In the genomic region with DNA sequence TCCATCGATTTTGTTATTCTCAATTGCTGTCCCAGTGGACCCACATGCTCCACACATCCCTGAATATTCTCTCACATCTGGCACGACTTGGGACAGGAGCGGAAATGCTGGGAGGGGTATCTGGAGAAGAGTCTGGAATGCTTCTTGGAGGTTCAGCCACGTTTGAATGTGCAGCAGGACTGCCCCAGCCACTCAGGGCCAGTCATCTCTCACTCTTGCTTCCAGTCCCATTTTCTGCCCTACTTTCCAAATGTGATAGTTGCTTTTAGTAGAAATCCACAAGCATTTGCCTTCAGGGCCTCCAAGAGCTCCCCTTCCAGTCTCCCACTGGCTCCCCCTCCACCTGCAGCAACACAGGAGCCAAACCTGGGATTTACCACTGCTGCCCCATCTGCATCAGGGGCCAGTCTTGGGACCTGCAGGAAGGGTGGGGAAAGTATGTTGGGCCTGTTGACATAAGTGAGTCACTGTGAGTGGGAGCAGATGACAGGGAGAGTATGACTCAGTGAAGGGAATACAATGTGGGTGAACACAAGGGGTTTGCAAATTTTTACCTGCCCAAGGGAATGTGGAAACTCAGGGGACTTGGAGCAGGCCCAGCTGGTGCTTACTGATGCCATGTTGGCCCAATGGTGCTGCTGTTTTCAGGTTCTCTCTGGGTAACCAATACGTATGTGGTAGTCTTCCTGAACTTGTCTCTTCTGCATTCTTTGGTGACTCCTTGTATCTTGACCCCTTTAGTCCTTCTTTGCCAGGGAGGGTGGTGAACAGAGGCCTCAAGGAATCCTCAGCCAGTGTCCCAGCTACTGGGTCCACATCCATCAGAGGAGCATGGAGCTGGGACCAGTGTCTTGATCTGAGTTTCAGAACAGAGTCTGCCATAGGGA, we compare ENCODE assay signal across 12 cellular contexts.
DNase-seq lines count a peak whose midpoint lies in the region; ATAC-seq, FAIRE-seq and TF ChIP-seq lines count a peak whose summit lies in the region.
"Had no signal": no experiment of that assay in that cellular context is flagged by ENCODE, and none has a peak within 500 bp of the region (broad histone marks: within the 10 kb centered on the region; RNA-seq: fewer than 3 reads in every experiment).

No MANE protein-coding gene starts in this region.

- no peak for ATAC-seq in GM18502 (IDR thresholded peaks at IDR 0.05; ENCODE audit: poor library complexity, unreplicated experiment)

- H3K27ac ChIP-seq in angular gyrus (ENCODE audit: low read depth, low read length): peak overlapping the region; percentile 37
- H3K27ac ChIP-seq: ovary had no signal

- no peak for TF ChIP-seq CTCF in GM13976 (IDR thresholded peaks at IDR 0.05; ENCODE audit: borderline replicate concordance, control extremely low read depth, extremely low read depth, insufficient read depth, missing control alignments)

- FAIRE-seq in GM19239 (lab: Jason Lieb, UNC): no peak
- FAIRE-seq: G401.6, islet of Langerhans had no signal

- in situ Hi-C loops in GM13976 (cut with MboI; ENCODE audit: low sequenced_read_pairs, unreplicated experiment): no loop called here

- DNase-seq in DMS153 treated with DMSO at 0.1 percent for 48 hours (lab: John Stamatoyannopoulos, UW; ENCODE audit: unreplicated experiment): peak; percentile 13
- peak; percentile 90 for DNase-seq in HPDE6-E6E7 (ENCODE audit: extremely low spot score)
- peak; percentile 8 for DNase-seq in non-pigmented ciliary epithelial cell (ENCODE audit: low read depth)
- no peak for DNase-seq in GM13976 (ENCODE audit: low spot score)
- no peak for DNase-seq in GM19239 (ENCODE audit: insufficient read length, low spot score)
- DNase-seq: endodermal cell, NCI-H526 treated with DMSO at 0.1 percent for 48 hours, ovary had no signal

Comparison
In these comparisons a context has a peak if more than half of its experiments do, and no peak if none do; other contexts are left out.
1. DNase-seq: peak in DMS153 treated with DMSO at 0.1 percent for 48 hours (single experiment), HPDE6-E6E7 (single experiment) and non-pigmented ciliary epithelial cell (single experiment); none in GM13976 (single experiment) and GM19239 (single experiment).